7 cellular contexts compared by ENCODE assay signal in genomic region chr14:49965068-49965651, GRCh38.
A peak's percentile ranks its signal among the peaks of the same experiment; 100 is the strongest.
DNase-seq lines count a peak whose midpoint lies in the region; ATAC-seq and TF ChIP-seq lines count a peak whose summit lies in the region.
"Not testable (repeated sequence)": the region's sequence is repeated elsewhere in the genome, so short reads cannot be mapped to it uniquely, and the experiment has no call there.

No MANE protein-coding gene starts in this region.

- not testable (repeated sequence) for ATAC-seq in Panc1; naive B cell (ENCODE audit: low read depth in 2 of 2)
- peak; percentile 70 for ATAC-seq in left lobe of liver

- intact Hi-C loops in Panc1 (cut with micrococcal nuclease; ENCODE audit: unreplicated experiment); colonic mucosa (cut with DNase I): not testable (repeated sequence)

- H3K4me1 Mint-ChIP-seq in naive B cell, result peaks cover 35 to 67% (median 60%) of the 10 kb centered on the region in 3 donors

- H3K27me3 ChIP-seq in HL-60 (ENCODE audit: insufficient read depth, poor library complexity, severe bottlenecking); Panc1 (ENCODE audit: control insufficient read depth, insufficient read depth, low read length); colonic mucosa: not testable (repeated sequence)

- peak overlapping the region in 1 of 2 donors; percentile 1 for H3K9ac ChIP-seq in colonic mucosa (ENCODE audit: low read depth in 2 of 2, low read length in 2 of 2)

- TF ChIP-seq CTCF in HL-60 (IDR thresholded peaks at IDR 0.05; ENCODE audit: insufficient read depth, low read length); Panc1 (IDR thresholded peaks at IDR 0.05); colonic mucosa (IDR thresholded peaks at IDR 0.05): not testable (repeated sequence)

- POLR2A ChIA-PET in Panc1 (lab: Charles Lee), result not testable (repeated sequence)

- not testable (repeated sequence) for H3K36me3 ChIP-seq in Panc1 (ENCODE audit: control insufficient read depth, insufficient read depth, low read length); colonic mucosa

- not testable (repeated sequence) for H3K4me3 Mint-ChIP-seq in naive B cell

- in situ Hi-C loops in Panc1 (cut with HindIII; ENCODE audit: low pct_unique_long_range_greater_than_20kb, low sequenced_read_pairs), result not testable (repeated sequence)

- not testable (repeated sequence) for H3K36me3 Mint-ChIP-seq in naive B cell

- not testable (repeated sequence) for H3K9me3 ChIP-seq in Panc1 (ENCODE audit: control insufficient read depth, insufficient read depth, low read depth, low read length); colonic mucosa

- H3K27ac Mint-ChIP-seq in naive B cell, result peak overlapping the region in 4 of 6 donors; percentile 9 to 78 (median 32)

- H3K27me3 Mint-ChIP-seq in naive B cell, result not testable (repeated sequence)

- BruUV-seq in Panc1 (replicated peaks; lab: Mats Ljungman, UMichigan), result not testable (repeated sequence)

- not testable (repeated sequence) for H3K9me3 Mint-ChIP-seq in naive B cell

- CTCF ChIA-PET in Panc1 (lab: Charles Lee), result not testable (repeated sequence)

- DNase-seq in AML-193 (lab: John Stamatoyannopoulos, UW) (peak; percentile 7 to 8), HL-60 (ENCODE audit: low read depth in 1 of 2, low spot score in 1 of 2) (peak in 1 of 2 experiments; percentile 56), NOMO-1 (lab: John Stamatoyannopoulos, UW; ENCODE audit: unreplicated experiment in 2 of 2) (peak; percentile 57 to 68), colonic mucosa (peak; percentile 67), left lobe of liver (ENCODE audit: low spot score) (peak; percentile 68)
- not testable (repeated sequence) for DNase-seq in Panc1 (ENCODE audit: low read depth, low spot score); naive B cell

- peaks cover 43% of the 10 kb centered on the region for H3K4me1 ChIP-seq in Panc1 (ENCODE audit: control insufficient read depth, insufficient read depth, low read length)
- H3K4me1 ChIP-seq in colonic mucosa, result not testable (repeated sequence)

- H3K4me3 ChIP-seq in HL-60 (replicated peaks; ENCODE audit: insufficient read depth, low read length); Panc1 (ENCODE audit: low read depth in 2 of 2, low read length in 2 of 2); colonic mucosa: not testable (repeated sequence)

- H3K27ac ChIP-seq in HL-60 (replicated peaks), result peak overlapping the region; percentile 25; the same call in 1 of the 2 replicates
- peak overlapping the region; percentile 86 for H3K27ac ChIP-seq in Panc1 (ENCODE audit: low read length)
- H3K27ac ChIP-seq in colonic mucosa, result peak overlapping the region; percentile 82

Comparison
In these comparisons a context has a peak if more than half of its experiments do, and no peak if none do; other contexts are left out.
1. H3K27ac ChIP-seq: peak in every context shown above with its lines; median percentile 86 in Panc1; 82 in colonic mucosa; 25 in HL-60.